18 cellular contexts compared by ENCODE assay signal in genomic region chr9:135088979-135089847, GRCh38. TPM values are rescaled to one million over a fixed set of nuclear protein-coding genes. Genes with fewer than 3 reads are reported as not detected.
DNase-seq lines count a peak whose midpoint lies in the region; ATAC-seq, FAIRE-seq and TF ChIP-seq lines count a peak whose summit lies in the region.
"Had no signal": no experiment of that assay in that cellular context is flagged by ENCODE, and none has a peak within 500 bp of the region (broad histone marks: within the 10 kb centered on the region; RNA-seq: fewer than 3 reads in every experiment).

No MANE protein-coding gene starts in this region.

- no peak overlapping the region for H2BK12ac ChIP-seq in H1 (ENCODE audit: low read depth, low read length)

- H3K27me3 ChIP-seq in NT2/D1 (ENCODE audit: insufficient read depth, insufficient read length) (peaks cover 30% of the 10 kb centered on the region), H1 (replicated peaks in 1 of 4; ENCODE audit: control insufficient read depth in 3 of 4, extremely low read depth in 1 of 4, insufficient read depth in 3 of 4, low read length in 3 of 4) (peaks cover 0 to 17% (median 12%) of the 10 kb centered on the region in 4 experiments; a peak in 5 of 7 replicates), tibial nerve (peaks cover 0 to 16% of the 10 kb centered on the region in 2 donors), ovary (no peaks in the 10 kb centered on the region)

- H3K27ac ChIP-seq in H1 (ENCODE audit: low read depth, low read length): no peak overlapping the region
- H3K27ac ChIP-seq in mesodermal cell (ENCODE audit: low read depth, low read length, severe bottlenecking): no peak overlapping the region
- H3K27ac ChIP-seq in tibial nerve: peak overlapping the region in 1 of 4 donors; percentile 26
- no peak overlapping the region for H3K27ac ChIP-seq in ovary

- no peak overlapping the region for H2BK20ac ChIP-seq in H1 (ENCODE audit: low read length)

- no peak overlapping the region for H3K23ac ChIP-seq in H1 (ENCODE audit: insufficient read length)

- no peak overlapping the region for H2AK5ac ChIP-seq in H1 (ENCODE audit: low read depth, low read length)

- peaks cover 8% of the 10 kb centered on the region for H3K4me1 ChIP-seq in NT2/D1 (ENCODE audit: insufficient read depth, insufficient read length)
- peaks cover 0 to 19% (median 10%) of the 10 kb centered on the region in 4 experiments; a peak in 6 of 7 replicates for H3K4me1 ChIP-seq in H1 (replicated peaks in 1 of 4; ENCODE audit: control insufficient read depth in 3 of 4, insufficient read depth in 4 of 4, low read length in 3 of 4)
- H3K4me1 ChIP-seq in mesodermal cell (ENCODE audit: control insufficient read depth, insufficient read depth, low read length, poor library complexity, severe bottlenecking): peaks cover 16% of the 10 kb centered on the region
- H3K4me1 ChIP-seq in tibial nerve: peaks cover 0 to 47% (median 14%) of the 10 kb centered on the region in 4 donors
- peaks cover 6% of the 10 kb centered on the region for H3K4me1 ChIP-seq in ovary (ENCODE audit: insufficient read depth)

- TF ChIP-seq EP300 in H1 (IDR thresholded peaks at IDR 0.05; ENCODE audit: borderline replicate concordance in 1 of 2, low read depth in 2 of 2, low read length in 2 of 2) (no peak), tibial nerve (IDR thresholded peaks at IDR 0.05) (no peak), ovary (IDR thresholded peaks at IDR 0.05) (no peak)

- H3K23me2 ChIP-seq in H1 (ENCODE audit: low read depth, low read length): peaks cover 25% of the 10 kb centered on the region

- H3K9me3 ChIP-seq in NT2/D1 (ENCODE audit: insufficient read depth, low read length): no peaks in the 10 kb centered on the region
- no peaks in the 10 kb centered on the region for H3K9me3 ChIP-seq in H1 (ENCODE audit: insufficient read depth in 2 of 2, low read depth in 1 of 2, low read length in 1 of 2)
- no peaks in the 10 kb centered on the region for H3K9me3 ChIP-seq in mesodermal cell (ENCODE audit: control insufficient read depth, low read length)
- no peaks in the 10 kb centered on the region for H3K9me3 ChIP-seq in tibial nerve
- H3K9me3 ChIP-seq in ovary: no peaks in the 10 kb centered on the region

- DNase-seq in NT2/D1 (ENCODE audit: low read depth, low spot score) (no peak), H1 (ENCODE audit: low read depth in 1 of 2, low spot score in 2 of 2) (no peak), tibial nerve (ENCODE audit: low spot score in 2 of 2) (no peak), ovary (no peak), NCI-H1417 treated with DMSO at 0.1 percent for 48 hours (lab: John Stamatoyannopoulos, UW) (no peak)
- DNase-seq: activated CD4-positive, alpha-beta T cell treated with anti-CD3 and anti-CD28 coated beads, Interleukin-2, amount 10 ng/mL, durations not matched to agents 7 days and 5 days; activated T-cell treated with anti-CD3 and anti-CD28 coated beads, Interleukin-2, amount 50 U/mL, for 48 hours; EL; hippocampal formation; NCI-H1694; NCI-H774; nucleus accumbens had no signal

- no peak overlapping the region for H2BK15ac ChIP-seq in H1 (ENCODE audit: low read length)

- peaks cover 20 to 29% of the 10 kb centered on the region in 2 experiments for H4K20me1 ChIP-seq in H1 (replicated peaks in 1 of 2; ENCODE audit: control insufficient read depth in 1 of 2, insufficient read depth in 2 of 2, low read length in 2 of 2)

- peaks cover 11% of the 10 kb centered on the region for H3K79me1 ChIP-seq in H1 (ENCODE audit: low read depth, low read length)

- no peak for FAIRE-seq in H1 (lab: Jason Lieb, UNC)
- FAIRE-seq: colon, GM12891 had no signal

- no peak overlapping the region for H3K56ac ChIP-seq in H1 (replicated peaks; ENCODE audit: insufficient read length, low read depth, low read length)

- peaks cover 41% of the 10 kb centered on the region for H3K36me3 ChIP-seq in NT2/D1 (ENCODE audit: insufficient read depth, insufficient read length, low read length)
- peaks cover 0 to 11% (median 10%) of the 10 kb centered on the region in 4 experiments; a peak in 3 of 8 replicates for H3K36me3 ChIP-seq in H1 (ENCODE audit: control insufficient read depth in 2 of 4, insufficient read depth in 4 of 4, low read length in 3 of 4)
- H3K36me3 ChIP-seq in mesodermal cell (ENCODE audit: control insufficient read depth, insufficient read depth, low read length): no peaks in the 10 kb centered on the region
- peaks cover 0 to 11% (median 0%) of the 10 kb centered on the region in 3 donors for H3K36me3 ChIP-seq in tibial nerve
- H3K36me3 ChIP-seq in ovary: no peaks in the 10 kb centered on the region

- H3K4me3 ChIP-seq in NT2/D1 (ENCODE audit: insufficient read length, low read depth) (peak overlapping the region; percentile 75), H1 (ENCODE audit: extremely low read depth in 1 of 4, insufficient read depth in 2 of 4, low read depth in 3 of 4, low read length in 4 of 4) (peak overlapping the region; percentile 51 to 67 (median 56)), mesodermal cell (ENCODE audit: extremely low read depth, insufficient read depth, low read length, poor library complexity, severe bottlenecking) (peak overlapping the region; percentile 1), tibial nerve (peak overlapping the region in 3 of 4 donors; percentile 38 to 58 (median 41)), ovary (no peak overlapping the region)

- no peak overlapping the region for H4K91ac ChIP-seq in H1 (replicated peaks; ENCODE audit: insufficient read length, low read length)

- H4K8ac ChIP-seq in H1 (ENCODE audit: extremely low read depth, insufficient read depth, low read length): no peak overlapping the region; the same call in 1 of the 2 replicates

- peaks cover 3 to 9% of the 10 kb centered on the region in 2 experiments; a peak in 3 of 4 replicates for H3K79me2 ChIP-seq in H1 (ENCODE audit: control insufficient read depth in 1 of 2, insufficient read depth in 2 of 2, low read length in 2 of 2)

- H3K18ac ChIP-seq in H1 (ENCODE audit: extremely low read depth, low read length): no peak overlapping the region; the same call in 1 of the 2 replicates

- no peak overlapping the region for H2BK120ac ChIP-seq in H1 (replicated peaks; ENCODE audit: low read depth, low read length)

- intact Hi-C loops in ovary (cut with DNase I): loop anchor here (5.0 to 10.0 kb wide), 3 partner anchors 253 to 394 kb away; no protein-coding TSS in a partner anchor

- CTCF ChIA-PET in H1 (lab: Charles Lee; ENCODE audit: partially characterized antibody): interaction anchor here (1.2 to 12.6 kb wide), 7 partner anchors 13 to 325 kb away, joined by 3 to 137 read pairs (median 5); no protein-coding TSS in a partner anchor

- H3K9ac ChIP-seq in NT2/D1 (ENCODE audit: insufficient read length, low read depth) (peak overlapping the region; percentile 86), H1 (replicated peaks in 1 of 4; ENCODE audit: extremely low read depth in 1 of 4, low read depth in 3 of 4, low read length in 3 of 4) (no peak overlapping the region)

- 68% methylated on average over 30 of the region's 35 CpGs; no CpG with 5 or more reads in 1 of the 2 experiments for whole genome bisulfite sequencing in H1 (ENCODE audit: extremely low coverage in 1 of 2, insufficient coverage in 1 of 2, insufficient read length in 1 of 2, insufficient replicate concordance in 2 of 2, low coverage in 1 of 2, low lambda C conversion rate in 2 of 2, missing lambda C conversion rate in 1 of 2), 2 experiments
- WGBS in mesodermal cell (ENCODE audit: insufficient coverage in 2 of 2), 2 experiments: 66 to 69% methylated on average over 25 to 28 of the region's 35 CpGs
- WGBS in tibial nerve, 2 donors: 50 to 55% methylated on average over 31 to 34 of the region's 35 CpGs
- WGBS in ovary, 3 donors: 45 to 50% (median 46%) methylated on average over 35 of the region's 35 CpGs

- H2AFZ ChIP-seq in H1 (ENCODE audit: low read length): no peak overlapping the region

- TF ChIP-seq CTCF in H1 (IDR thresholded peaks at IDR 0.05; ENCODE audit: control extremely low read depth in 1 of 3, insufficient read depth in 1 of 3, low read depth in 1 of 3, low read length in 3 of 3) (no peak), tibial nerve (IDR thresholded peaks at IDR 0.05) (no peak), ovary (IDR thresholded peaks at IDR 0.05) (no peak)

- H3K4ac ChIP-seq in H1 (replicated peaks; ENCODE audit: insufficient read length, low read depth, low read length): peak overlapping the region; percentile 73

- H3K4me2 ChIP-seq in H1 (ENCODE audit: insufficient read depth in 1 of 2, low read depth in 2 of 2, low read length in 2 of 2): peak overlapping the region; percentile 66 to 86

- POLR2A ChIA-PET in H1 (lab: Charles Lee; ENCODE audit: partially characterized antibody): interaction anchor here (1.7 kb wide), 1 partner anchor 325 kb away, joined by 4 read pairs; no protein-coding TSS in a partner anchor

- ATAC-seq in HG03432 (IDR thresholded peaks at IDR 0.05; ENCODE audit: unreplicated experiment): no peak

- H3K14ac ChIP-seq in H1 (ENCODE audit: insufficient read length): no peak overlapping the region

- H4K5ac ChIP-seq in H1 (ENCODE audit: insufficient read length, low read depth, low read length): no peak overlapping the region

- TF ChIP-seq RAD21 in H1 (IDR thresholded peaks at IDR 0.05 in 1 of 2, conservative IDR thresholded peaks at IDR 0.05 in 1 of 2; ENCODE audit: low read depth in 2 of 2, low read length in 2 of 2): no peak

- H2BK5ac ChIP-seq in H1 (ENCODE audit: low read depth, low read length): no peak overlapping the region

- TF ChIP-seq POLR2A in H1 (IDR thresholded peaks at IDR 0.05; ENCODE audit: control extremely low read depth in 1 of 2, low read depth in 2 of 2, low read length in 2 of 2): no peak
- TF ChIP-seq POLR2A in tibial nerve (IDR thresholded peaks at IDR 0.05): no peak
- no peak for TF ChIP-seq POLR2A in ovary (IDR thresholded peaks at IDR 0.05)

TF ChIP-seq in H1, 55 proteins besides CTCF, POLR2A, EP300 and RAD21 (continues in another document):
- TF ChIP-seq JUN (IDR thresholded peaks at IDR 0.05; ENCODE audit: low read depth, low read length) (no peak), KDM4A (IDR thresholded peaks at IDR 0.05; ENCODE audit: low read depth, low read length, severe bottlenecking) (no peak), SIRT6 (IDR thresholded peaks at IDR 0.05; ENCODE audit: low read length) (no peak)

RNA-seq across cellular contexts. Expression of gene OLFM1, which starts 1.7 kb away (rescaled TPM):
- 47.9 and 53.4 TPM in 2 replicates for total RNA-seq in H1 (2021; fragmentation: NEBNext Ultra II Directional; extraction: Animal tissue kit (Norgen Biotek cat#: 25700))
- polyA plus RNA-seq in H1 (2011; rRNA removed): 49.7 and 53.0 TPM in 2 replicates
- 37.8 TPM for polyA plus RNA-seq in H1 (2011; cell fraction: cytosol; rRNA removed)
- polyA plus RNA-seq in H1 (2011; cell fraction: nucleus; rRNA removed): 42.9 TPM
- 67.7 to 74.9 TPM (median 71.8 TPM) in 4 replicates for polyA plus RNA-seq in H1 (2012, experiment 1 of 2)
- 33.0 TPM for polyA plus RNA-seq in H1 (2012, experiment 2 of 2)
- 44.2 TPM for polyA plus RNA-seq in H1 (2013, experiment 1 of 2)
- polyA plus RNA-seq in H1 (2013, experiment 2 of 2): 49.5 TPM
- polyA minus RNA-seq in H1 (2011; rRNA and poly(A)+ RNA removed): 23.8 and 30.3 TPM in 2 replicates
- 18.1 TPM for polyA minus RNA-seq in H1 (2011; cell fraction: cytosol; rRNA and poly(A)+ RNA removed)
- polyA minus RNA-seq in H1 (2011; cell fraction: nucleus; rRNA and poly(A)+ RNA removed): 17.3 TPM
- polyA plus RNA-seq in mesodermal cell (2013, experiment 1 of 2): 8.5 TPM
- polyA plus RNA-seq in mesodermal cell (2013, experiment 2 of 2): 7.7 TPM
- total RNA-seq in tibial nerve: 10 to 100 TPM; 30.3 to 63.8 (median 38.3) TPM
- 10 to 100 TPM in 5 of 7 donors, 1 to 10 TPM in 2; 6.5 to 40.0 (median 19.9) TPM for total RNA-seq in ovary
- 10 to 100 TPM; 16.3 to 22.3 TPM for polyA plus RNA-seq in ovary
- total RNA-seq: activated CD4-positive, alpha-beta T cell treated with anti-CD3 and anti-CD28 coated beads, Interleukin-2, amount 10 ng/mL, durations not matched to agents 7 days and 5 days; epithelial cell of proximal tubule; LHCN-M2 had no signal
